Comparison of ENCODE assay signal across 10 cellular contexts in the genomic region with DNA sequence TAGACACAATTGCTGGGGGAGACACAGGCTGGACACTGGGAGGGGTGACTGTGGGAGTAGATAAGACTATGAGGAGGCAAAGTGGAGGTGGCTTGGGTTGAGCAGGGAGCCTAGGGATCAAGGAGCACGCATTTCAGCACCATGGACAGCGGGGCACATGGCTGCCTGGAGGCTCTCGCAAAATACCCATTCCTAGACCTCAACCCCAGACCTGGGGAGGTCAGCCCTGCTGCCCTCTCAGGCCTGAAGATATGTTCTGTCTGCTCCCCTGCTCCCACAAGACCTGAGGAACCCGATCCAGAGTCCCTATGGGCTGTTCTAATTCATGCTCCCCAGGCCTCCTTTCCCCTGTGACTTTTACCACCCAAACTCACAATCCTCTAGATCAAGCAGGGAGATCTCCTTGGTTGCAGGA. TPM values are rescaled to one million over a fixed set of nuclear protein-coding genes. Genes with fewer than 3 reads are reported as not detected.
A peak's percentile ranks its signal among the peaks of the same experiment; 100 is the strongest.
DNase-seq lines count a peak whose midpoint lies in the region; ATAC-seq, FAIRE-seq and TF ChIP-seq lines count a peak whose summit lies in the region.
"Had no signal": no experiment of that assay in that cellular context is flagged by ENCODE, and none has a peak within 500 bp of the region (broad histone marks: within the 10 kb centered on the region; RNA-seq: fewer than 3 reads in every experiment).

No MANE protein-coding gene starts in this region.

- no peaks in the 10 kb centered on the region for H3K9me3 Mint-ChIP-seq in nephron progenitor cell

- H3K4me3 ChIP-seq in HEK293 (ENCODE audit: low read depth, low read length) = no peak overlapping the region
- no peak overlapping the region for H3K4me3 ChIP-seq in bronchial epithelial cell (ENCODE audit: low read depth, low read length)
- H3K4me3 ChIP-seq in WERI-Rb-1 (ENCODE audit: low read depth, low read length) = no peak overlapping the region
- H3K4me3 ChIP-seq: PC-9, suprapubic skin had no signal

- H3K36me3 ChIP-seq in HEK293 (ENCODE audit: control insufficient read depth in 2 of 2, insufficient read depth in 1 of 2, low read length in 2 of 2) (no peaks in the 10 kb centered on the region), bronchial epithelial cell (ENCODE audit: control insufficient read depth, insufficient read depth, low read length) (no peaks in the 10 kb centered on the region), WERI-Rb-1 (peaks cover 55% of the 10 kb centered on the region)
- H3K36me3 ChIP-seq: suprapubic skin had no signal

- peaks cover 38% of the 10 kb centered on the region for H3K27me3 Mint-ChIP-seq in nephron progenitor cell (ENCODE audit: low read depth, poor library complexity)

- peak; percentile 30 for DNase-seq in SK-MEL-5 (ENCODE audit: low read depth, low spot score)
- DNase-seq in bronchial epithelial cell (ENCODE audit: low read depth) = peak; percentile 34
- peak; percentile 95 for DNase-seq in nephron progenitor cell
- DNase-seq in WERI-Rb-1 = no peak

- H3K4me1 Mint-ChIP-seq in nephron progenitor cell = no peaks in the 10 kb centered on the region

- H3K36me3 Mint-ChIP-seq in nephron progenitor cell (ENCODE audit: low read depth) = no peaks in the 10 kb centered on the region

- no peak overlapping the region for H3K4me3 Mint-ChIP-seq in nephron progenitor cell

- CTCF ChIA-PET in HEK293 (lab: Yijun Ruan, JAX) = no interaction called here

- no peak for ATAC-seq in HG03097 (IDR thresholded peaks at IDR 0.05; ENCODE audit: low FRiP score, unreplicated experiment)
- no peak for ATAC-seq in GM19467 (IDR thresholded peaks at IDR 0.05; ENCODE audit: unreplicated experiment)
- no peak for ATAC-seq in GM18858 (IDR thresholded peaks at IDR 0.05; ENCODE audit: unreplicated experiment)

- FAIRE-seq in bronchial epithelial cell (lab: Jason Lieb, UNC) = no peak

- in situ Hi-C loops in SK-MEL-5 (cut with HindIII; ENCODE audit: low pct_unique_long_range_greater_than_20kb, low sequenced_read_pairs) = no loop called here

- H3K27ac Mint-ChIP-seq in nephron progenitor cell = no peak overlapping the region

- TF ChIP-seq CTCF in HEK293 (tag by site-specific recombination; IDR thresholded peaks at IDR 0.05) = no peak
- no peak for TF ChIP-seq CTCF in bronchial epithelial cell (IDR thresholded peaks at IDR 0.05; ENCODE audit: insufficient read depth, low read length, severe bottlenecking)
- TF ChIP-seq CTCF in nephron progenitor cell (IDR thresholded peaks at IDR 0.05) = no peak
- no peak for TF ChIP-seq CTCF in WERI-Rb-1 (IDR thresholded peaks at IDR 0.05; ENCODE audit: low read depth, low read length)

- H3K27me3 ChIP-seq in bronchial epithelial cell (ENCODE audit: control insufficient read depth, insufficient read depth, low read length) (no peaks in the 10 kb centered on the region), WERI-Rb-1 (ENCODE audit: insufficient read depth, low read depth, severe bottlenecking) (no peaks in the 10 kb centered on the region)
- H3K27me3 ChIP-seq: suprapubic skin had no signal

- H3K9me3 ChIP-seq in HEK293 (ENCODE audit: control insufficient read depth, insufficient read depth, low read depth, low read length) = no peaks in the 10 kb centered on the region
- H3K9me3 ChIP-seq in WERI-Rb-1 (ENCODE audit: severe bottlenecking) = no peaks in the 10 kb centered on the region
- H3K9me3 ChIP-seq: suprapubic skin had no signal

- POLR2A ChIA-PET in HEK293 (lab: Yijun Ruan, JAX) = no interaction called here

- no peaks in the 10 kb centered on the region for H3K4me1 ChIP-seq in HEK293 (ENCODE audit: control insufficient read depth, insufficient read depth, low read length)
- H3K4me1 ChIP-seq: suprapubic skin had no signal

- H3K27ac ChIP-seq in HEK293 (ENCODE audit: extremely low read depth, low read depth, low read length) (no peak overlapping the region), WERI-Rb-1 (no peak overlapping the region)
- H3K27ac ChIP-seq: PC-9, suprapubic skin had no signal

TF ChIP-seq in HEK293, 187 proteins besides CTCF, POLR2A, EP300 and RAD21:
- no peak for TF ChIP-seq ZFHX2 (tag by site-specific recombination; conservative IDR thresholded peaks at IDR 0.05)
- TF ChIP-seq ZBTB48 (tag by site-specific recombination; IDR thresholded peaks at IDR 0.05) = 0 out of 2 replicates have a peak, but pooled peaks have one; percentile 23
- TF ChIP-seq, protein P1, sequence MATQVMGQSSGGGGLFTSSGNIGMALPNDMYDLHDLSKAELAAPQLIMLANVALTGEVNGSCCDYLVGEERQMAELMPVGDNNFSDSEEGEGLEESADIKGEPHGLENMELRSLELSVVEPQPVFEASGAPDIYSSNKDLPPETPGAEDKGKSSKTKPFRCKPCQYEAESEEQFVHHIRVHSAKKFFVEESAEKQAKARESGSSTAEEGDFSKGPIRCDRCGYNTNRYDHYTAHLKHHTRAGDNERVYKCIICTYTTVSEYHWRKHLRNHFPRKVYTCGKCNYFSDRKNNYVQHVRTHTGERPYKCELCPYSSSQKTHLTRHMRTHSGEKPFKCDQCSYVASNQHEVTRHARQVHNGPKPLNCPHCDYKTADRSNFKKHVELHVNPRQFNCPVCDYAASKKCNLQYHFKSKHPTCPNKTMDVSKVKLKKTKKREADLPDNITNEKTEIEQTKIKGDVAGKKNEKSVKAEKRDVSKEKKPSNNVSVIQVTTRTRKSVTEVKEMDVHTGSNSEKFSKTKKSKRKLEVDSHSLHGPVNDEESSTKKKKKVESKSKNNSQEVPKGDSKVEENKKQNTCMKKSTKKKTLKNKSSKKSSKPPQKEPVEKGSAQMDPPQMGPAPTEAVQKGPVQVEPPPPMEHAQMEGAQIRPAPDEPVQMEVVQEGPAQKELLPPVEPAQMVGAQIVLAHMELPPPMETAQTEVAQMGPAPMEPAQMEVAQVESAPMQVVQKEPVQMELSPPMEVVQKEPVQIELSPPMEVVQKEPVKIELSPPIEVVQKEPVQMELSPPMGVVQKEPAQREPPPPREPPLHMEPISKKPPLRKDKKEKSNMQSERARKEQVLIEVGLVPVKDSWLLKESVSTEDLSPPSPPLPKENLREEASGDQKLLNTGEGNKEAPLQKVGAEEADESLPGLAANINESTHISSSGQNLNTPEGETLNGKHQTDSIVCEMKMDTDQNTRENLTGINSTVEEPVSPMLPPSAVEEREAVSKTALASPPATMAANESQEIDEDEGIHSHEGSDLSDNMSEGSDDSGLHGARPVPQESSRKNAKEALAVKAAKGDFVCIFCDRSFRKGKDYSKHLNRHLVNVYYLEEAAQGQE (tag by site-specific recombination; IDR thresholded peaks at IDR 0.05) = peak; percentile 97
- TF ChIP-seq ZNF501 (tag by site-specific recombination; IDR thresholded peaks at IDR 0.05) = no peak
- TF ChIP-seq ZNF2 (tag by site-specific recombination; IDR thresholded peaks at IDR 0.05) = no peak
- TF ChIP-seq, protein P2, sequence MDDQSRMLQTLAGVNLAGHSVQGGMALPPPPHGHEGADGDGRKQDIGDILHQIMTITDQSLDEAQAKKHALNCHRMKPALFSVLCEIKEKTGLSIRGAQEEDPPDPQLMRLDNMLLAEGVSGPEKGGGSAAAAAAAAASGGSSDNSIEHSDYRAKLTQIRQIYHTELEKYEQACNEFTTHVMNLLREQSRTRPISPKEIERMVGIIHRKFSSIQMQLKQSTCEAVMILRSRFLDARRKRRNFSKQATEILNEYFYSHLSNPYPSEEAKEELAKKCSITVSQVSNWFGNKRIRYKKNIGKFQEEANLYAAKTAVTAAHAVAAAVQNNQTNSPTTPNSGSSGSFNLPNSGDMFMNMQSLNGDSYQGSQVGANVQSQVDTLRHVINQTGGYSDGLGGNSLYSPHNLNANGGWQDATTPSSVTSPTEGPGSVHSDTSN (CRISPR knock-in tag; IDR thresholded peaks at IDR 0.05) = peak; percentile 75; the same call in 1 of the 2 replicates
- peak; percentile 38; the same call in 1 of the 2 replicates for TF ChIP-seq HOXD13 (CRISPR knock-in tag; IDR thresholded peaks at IDR 0.05; ENCODE audit: borderline replicate concordance)

RNA-seq across cellular contexts. Expression of a gene that starts 16.0 kb away (rescaled TPM):
- total RNA-seq in SK-MEL-5 (2014; rRNA removed; shearing (Covaris generic)) = 14.1 and 19.1 TPM in 2 replicates
- 22.2 and 22.9 TPM in 2 replicates for polyA plus RNA-seq in SK-MEL-5 (2015; cell fraction: cytosol; rRNA removed)
- polyA plus RNA-seq in SK-MEL-5 (2015; cell fraction: nucleus; rRNA removed) = 53.7 and 76.3 TPM in 2 replicates
- under 0.01 TPM in 2 replicates for total RNA-seq in bronchial epithelial cell
- total RNA-seq: PC-9 had no signal

RNA-seq across cellular contexts. Expression of a gene that starts 46.5 kb away (rescaled TPM):
- total RNA-seq in SK-MEL-5 (2014; rRNA removed; shearing (Covaris generic)) = 0.74 and 1.5 TPM in 2 replicates
- 2.0 and 2.7 TPM in 2 replicates for polyA plus RNA-seq in SK-MEL-5 (2015; cell fraction: cytosol; rRNA removed)
- polyA plus RNA-seq in SK-MEL-5 (2015; cell fraction: nucleus; rRNA removed) = 7.6 and 12.8 TPM in 2 replicates
- 0.13 TPM in 1 of 2 replicates, not detected in the other for total RNA-seq in bronchial epithelial cell
- total RNA-seq: PC-9 had no signal

Comparison
In these comparisons a context has a peak if more than half of its experiments do, and no peak if none do; other contexts are left out.
1. RNA of a gene that starts 16.0 kb away (total RNA-seq): 14.1 to 19.1 TPM in SK-MEL-5; under 0.01 TPM in bronchial epithelial cell; every median in the first group is over 10 times any median in the second.